Comparison of ENCODE assay signal across 8 cellular contexts in the genomic region with DNA sequence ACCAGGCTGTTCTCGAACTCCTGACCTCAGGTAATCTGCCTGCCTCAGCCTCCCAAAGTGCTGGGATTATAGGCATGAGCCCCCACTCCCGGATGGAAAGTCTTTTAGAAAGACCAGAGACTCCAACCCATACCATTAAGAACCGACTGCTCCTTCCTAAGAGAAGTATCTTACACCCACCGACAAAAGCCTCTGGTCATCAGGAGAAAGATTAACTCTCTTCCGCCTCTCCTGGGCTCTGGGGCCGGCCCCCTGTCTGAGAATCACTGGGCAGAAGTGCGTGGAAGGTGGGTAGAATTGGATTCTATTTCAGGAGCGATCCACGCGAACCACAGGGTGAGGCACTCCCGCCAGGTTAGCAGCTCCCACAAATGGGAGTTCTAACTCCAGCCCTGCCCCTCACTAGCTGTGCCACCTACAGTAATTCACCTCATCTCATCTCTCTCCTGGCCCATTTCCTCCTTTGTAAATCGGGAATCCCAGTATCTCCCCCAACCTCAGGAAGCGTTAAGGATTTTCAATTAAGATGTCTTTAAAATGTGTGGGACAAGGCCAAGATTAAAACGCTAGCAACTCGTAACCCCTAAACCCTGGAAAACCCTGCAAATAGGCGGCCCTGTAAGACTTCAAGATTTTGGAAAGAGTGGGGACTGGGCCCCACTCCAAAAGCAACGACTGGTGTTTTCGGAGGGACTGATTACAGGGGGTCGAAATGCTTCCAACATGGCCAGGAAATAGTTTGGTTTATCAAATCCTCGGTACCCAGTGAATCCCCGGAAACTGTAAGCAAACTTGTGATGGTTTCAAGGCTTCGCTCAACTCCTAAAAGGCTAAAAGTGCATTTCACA. TPM values are rescaled to one million over a fixed set of nuclear protein-coding genes. Genes with fewer than 3 reads are reported as not detected.
DNase-seq lines count a peak whose midpoint lies in the region; ATAC-seq and TF ChIP-seq lines count a peak whose summit lies in the region.

No MANE protein-coding gene starts in this region.

- H3K27me3 ChIP-seq in DND-41 (ENCODE audit: insufficient read depth, low read length, poor library complexity): no peaks in the 10 kb centered on the region
- no peaks in the 10 kb centered on the region for H3K27me3 ChIP-seq in PC-3 (ENCODE audit: low read length)

- no peak for ATAC-seq in DND-41 (ENCODE audit: insufficient read depth, low read depth)
- no peak for ATAC-seq in PC-3
- ATAC-seq in GM18861 (IDR thresholded peaks at IDR 0.05; ENCODE audit: unreplicated experiment): no peak

- no peaks in the 10 kb centered on the region for H3K9me3 Mint-ChIP-seq in osteocyte (ENCODE audit: unreplicated experiment)

- peaks cover 44% of the 10 kb centered on the region for H3K4me1 Mint-ChIP-seq in osteocyte (ENCODE audit: unreplicated experiment)

- CTCF ChIA-PET in PC-3 (lab: Charles Lee): no interaction called here

- H4K20me1 ChIP-seq in DND-41 (ENCODE audit: insufficient read depth, low read length) (peaks cover 55% of the 10 kb centered on the region), PC-3 (ENCODE audit: low read length) (peaks cover 32% of the 10 kb centered on the region; the same call in 1 of the 2 replicates)

- H3K9ac ChIP-seq in DND-41 (ENCODE audit: low read depth, low read length): peak overlapping the region; percentile 99
- H3K9ac ChIP-seq in PC-3 (ENCODE audit: low read length): peak overlapping the region; percentile 99

- peak overlapping the region; percentile 39 to 66 for H3K4me3 ChIP-seq in DND-41 (ENCODE audit: low read depth in 1 of 2, low read length in 2 of 2)
- H3K4me3 ChIP-seq in PC-3 (ENCODE audit: low read length): peak overlapping the region; percentile 83
- H3K4me3 ChIP-seq in epithelial cell of proximal tubule (ENCODE audit: low read depth, low read length): peak overlapping the region; percentile 59

- intact Hi-C loops in PC-3 (cut with micrococcal nuclease): no loop called here

- H3K27ac ChIP-seq in DND-41 (ENCODE audit: low read length): peak overlapping the region; percentile 82
- peak overlapping the region; percentile 97 for H3K27ac ChIP-seq in PC-3 (ENCODE audit: low read length)

- TF ChIP-seq CTCF in DND-41 (IDR thresholded peaks at IDR 0.05; ENCODE audit: borderline replicate concordance, extremely low read depth, low read length, poor library complexity, severe bottlenecking) (no peak), PC-3 (conservative IDR thresholded peaks at IDR 0.05; ENCODE audit: low read depth, low read length) (no peak), epithelial cell of proximal tubule (conservative IDR thresholded peaks at IDR 0.05; ENCODE audit: low read depth, low read length) (no peak), osteocyte (IDR thresholded peaks at IDR 0.05) (no peak)

- H3K9me3 ChIP-seq in DND-41 (ENCODE audit: insufficient read depth, low read length, severe bottlenecking) (no peaks in the 10 kb centered on the region), PC-3 (ENCODE audit: low read length) (no peaks in the 10 kb centered on the region)

- H3K27ac Mint-ChIP-seq in osteocyte (ENCODE audit: unreplicated experiment): peak overlapping the region; percentile 98

- peak overlapping the region; percentile 91 for H3K4me3 Mint-ChIP-seq in osteocyte (ENCODE audit: unreplicated experiment)

- DNase-seq in DND-41 (no peak), PC-3 (no peak), epithelial cell of proximal tubule (ENCODE audit: low read depth) (no peak), osteocyte (ENCODE audit: extremely low spot score, unreplicated experiment) (no peak), GDM1 (lab: John Stamatoyannopoulos, UW) (no peak), occipital lobe (lab: John Stamatoyannopoulos, UW) (no peak)
- no peak for DNase-seq in stimulated activated CD4-positive, alpha-beta T cell treated with anti-CD3 and anti-CD28 coated beads, Interleukin-2, amount 100 ng/mL, for 48 hours

- H3K9me2 ChIP-seq in PC-3 (replicated peaks; ENCODE audit: low read length): no peaks in the 10 kb centered on the region

- H3K4me1 ChIP-seq in DND-41 (ENCODE audit: insufficient read depth, low read length) (peaks cover 67% of the 10 kb centered on the region), PC-3 (ENCODE audit: insufficient read depth, low read length) (peaks cover 28% of the 10 kb centered on the region)

- POLR2A ChIA-PET in PC-3 (lab: Charles Lee; ENCODE audit: unreplicated experiment): interaction anchor here (0.6 to 0.7 kb wide), 5 partner anchors 11 to 581 kb away, joined by 3 to 21 read pairs (median 4); no protein-coding TSS in a partner anchor

- H3K79me2 ChIP-seq in DND-41 (ENCODE audit: insufficient read depth, low read length) (peaks cover 67% of the 10 kb centered on the region), PC-3 (ENCODE audit: low read length) (peaks cover 65% of the 10 kb centered on the region)

- no peaks in the 10 kb centered on the region for H3K27me3 Mint-ChIP-seq in osteocyte (ENCODE audit: unreplicated experiment)

- H2AFZ ChIP-seq in DND-41 (ENCODE audit: low read depth, low read length): no peak overlapping the region
- H2AFZ ChIP-seq in PC-3 (ENCODE audit: low read length): no peak overlapping the region

- H3F3A ChIP-seq in PC-3 (ENCODE audit: low read length, unreplicated experiment): peaks cover 3% of the 10 kb centered on the region

- H3K36me3 ChIP-seq in DND-41 (ENCODE audit: insufficient read depth, low read length) (peaks cover 56% of the 10 kb centered on the region), PC-3 (ENCODE audit: low read depth, low read length) (peaks cover 42% of the 10 kb centered on the region)

- H3K36me3 Mint-ChIP-seq in osteocyte (ENCODE audit: unreplicated experiment): peaks cover 27% of the 10 kb centered on the region

- H3K4me2 ChIP-seq in DND-41 (ENCODE audit: insufficient read depth, low read length): peak overlapping the region; percentile 73
- H3K4me2 ChIP-seq in PC-3 (ENCODE audit: low read length): peak overlapping the region; percentile 97

- TSS peak; percentile 33 for BruUV-seq in PC-3 (replicated peaks; lab: Mats Ljungman, UMichigan)

RNA-seq across cellular contexts. Expression of a gene that starts 1.3 kb away (rescaled TPM):
- total RNA-seq in PC-3 (2014; rRNA removed) (315 and 331 TPM in 2 replicates), epithelial cell of proximal tubule (224 and 403 TPM in 2 replicates), osteocyte (262 and 277 TPM in 2 replicates), occipital lobe (350 TPM)

RNA-seq across cellular contexts. Expression of a gene that starts 16.9 kb away (rescaled TPM):
- total RNA-seq in PC-3 (2014; rRNA removed) (41.8 and 78.9 TPM in 2 replicates), epithelial cell of proximal tubule (41.2 and 45.5 TPM in 2 replicates), osteocyte (83.6 and 99.1 TPM in 2 replicates), occipital lobe (12.9 TPM)

RNA-seq across cellular contexts. Expression of a gene that starts 29.6 kb away (rescaled TPM):
- total RNA-seq in PC-3 (2014; rRNA removed) (1.2 and 3.2 TPM in 2 replicates), epithelial cell of proximal tubule (10.9 and 11.2 TPM in 2 replicates), osteocyte (0.55 TPM in 1 of 2 replicates, not detected in the other), occipital lobe (2.5 TPM)

RNA-seq across cellular contexts. Expression of a gene that starts 35.8 kb away (rescaled TPM):
- total RNA-seq in PC-3 (2014; rRNA removed) (0.51 TPM in 1 of 2 replicates, not detected in the other), epithelial cell of proximal tubule (not detected in 2 replicates), osteocyte (0.31 TPM in 1 of 2 replicates, not detected in the other), occipital lobe (1.4 TPM)

RNA-seq across cellular contexts. Expression of a gene that starts 50.9 kb away (rescaled TPM):
- total RNA-seq in PC-3 (2014; rRNA removed): 37.9 and 55.2 TPM in 2 replicates
- 26.1 and 43.5 TPM in 2 replicates for total RNA-seq in epithelial cell of proximal tubule
- 70.2 and 72.4 TPM in 2 replicates for total RNA-seq in osteocyte
- 57.2 TPM for total RNA-seq in occipital lobe
